Comparison of ENCODE assay signal across 23 cellular contexts in genomic region chr1:25836695-25837094, GRCh38. TPM values are rescaled to one million over a fixed set of nuclear protein-coding genes. Genes with fewer than 3 reads are reported as not detected.
"Had no signal": no experiment of that assay in that cellular context is flagged by ENCODE, and none has a peak within 500 bp of the region (broad histone marks: within the 10 kb centered on the region; RNA-seq: fewer than 3 reads in every experiment).

No MANE protein-coding gene starts in this region.

- H3K4me1 Mint-ChIP-seq: activated CD8-positive, alpha-beta memory T cell treated with anti-CD3 and anti-CD28 coated beads, Interleukin-2, amount 10 ng/mL, durations not matched to agents 7 days and 5 days; nephron had no signal

- DNase-seq: activated CD4-positive, alpha-beta T cell treated with anti-CD3 and anti-CD28 coated beads for 36 hours; activated CD8-positive, alpha-beta memory T cell treated with anti-CD3 and anti-CD28 coated beads, Interleukin-2, amount 10 ng/mL, durations not matched to agents 7 days and 5 days; activated CD8-positive, alpha-beta T cell treated with anti-CD3 and anti-CD28 coated beads, Interleukin-2, amount 10 ng/mL, durations not matched to agents 7 days and 5 days; activated T-cell treated with anti-CD3 and anti-CD28 coated beads, Interleukin-2, amount 50 U/mL, for 48 hours; colonic mucosa; effector CD8-positive, alpha-beta T cell; esophagus squamous epithelium; foreskin melanocyte; left lung; ovary; psoas muscle; sigmoid colon; stimulated activated CD4-positive, alpha-beta T cell treated with anti-CD3 and anti-CD28 coated beads, Interleukin-15, amount 100 ng/mL, for 24 hours; stimulated activated CD4-positive, alpha-beta T cell treated with anti-CD3 and anti-CD28 coated beads, Interleukin-2, amount 100 ng/mL, for 24 hours; T-helper 1 cell; T-helper 9 cell had no signal

- H3K36me3 ChIP-seq: ovary had no signal

- ATAC-seq: activated CD4-positive, alpha-beta T cell treated with anti-CD3 and anti-CD28 coated beads for 36 hours; activated CD8-positive, alpha-beta memory T cell treated with anti-CD3 and anti-CD28 coated beads, Interleukin-2, amount 10 ng/mL, durations not matched to agents 7 days and 5 days; activated CD8-positive, alpha-beta T cell treated with anti-CD3 and anti-CD28 coated beads, Interleukin-2, amount 10 ng/mL, durations not matched to agents 7 days and 5 days; activated naive CD4-positive, alpha-beta T cell treated with anti-CD3 and anti-CD28 coated beads, Interleukin-2, amount 50 U/mL, for 72 hours; psoas muscle had no signal

- H3K27me3 ChIP-seq: colonic mucosa, esophagus squamous epithelium, left lung, neutrophil, ovary, sigmoid colon, tibial nerve had no signal

- H3K27me3 Mint-ChIP-seq: activated CD4-positive, alpha-beta T cell treated with anti-CD3 and anti-CD28 coated beads for 36 hours; activated CD8-positive, alpha-beta memory T cell treated with anti-CD3 and anti-CD28 coated beads, Interleukin-2, amount 10 ng/mL, durations not matched to agents 7 days and 5 days had no signal

- H3K27ac Mint-ChIP-seq: activated CD4-positive, alpha-beta T cell treated with anti-CD3 and anti-CD28 coated beads for 36 hours; activated CD8-positive, alpha-beta memory T cell treated with anti-CD3 and anti-CD28 coated beads, Interleukin-2, amount 10 ng/mL, durations not matched to agents 7 days and 5 days; activated CD8-positive, alpha-beta T cell treated with anti-CD3 and anti-CD28 coated beads, Interleukin-2, amount 10 ng/mL, durations not matched to agents 7 days and 5 days; activated naive CD4-positive, alpha-beta T cell treated with anti-CD3 and anti-CD28 coated beads, Interleukin-2, amount 50 U/mL, for 72 hours; activated T-helper 2 cell treated with anti-CD3 and anti-CD28 coated beads, Interferon-gamma antibody, Interleukin-2, Interleukin-4, amounts not matched to agents 10 μg/mL and 5 μg/mL and 100 μg/mL, durations not matched to agents 14 hours and 24 hours and 36 hours had no signal

- H3K9me3 ChIP-seq: colonic mucosa, esophagus squamous epithelium, left lung, neutrophil, ovary, psoas muscle, sigmoid colon, tibial nerve had no signal

- H3K9me3 Mint-ChIP-seq: activated naive CD4-positive, alpha-beta T cell treated with anti-CD3 and anti-CD28 coated beads, Interleukin-2, amount 50 U/mL, for 72 hours; activated T-helper 2 cell treated with anti-CD3 and anti-CD28 coated beads, Interferon-gamma antibody, Interleukin-2, Interleukin-4, amounts not matched to agents 10 μg/mL and 5 μg/mL and 100 μg/mL, durations not matched to agents 14 hours and 24 hours and 36 hours; nephron had no signal

- H3K4me3 ChIP-seq: colonic mucosa, esophagus squamous epithelium, left lung, lung, ovary, psoas muscle, sigmoid colon, tibial nerve had no signal

- H3K4me3 Mint-ChIP-seq: activated CD4-positive, alpha-beta T cell treated with anti-CD3 and anti-CD28 coated beads for 36 hours; activated CD8-positive, alpha-beta memory T cell treated with anti-CD3 and anti-CD28 coated beads, Interleukin-2, amount 10 ng/mL, durations not matched to agents 7 days and 5 days; activated CD8-positive, alpha-beta T cell treated with anti-CD3 and anti-CD28 coated beads, Interleukin-2, amount 10 ng/mL, durations not matched to agents 7 days and 5 days; nephron had no signal

- H3K27ac ChIP-seq: colonic mucosa, epithelial cell of prostate, esophagus squamous epithelium, left lung, neutrophil, ovary, psoas muscle, sigmoid colon, tibial nerve had no signal

- H3K4me1 ChIP-seq: colonic mucosa, left lung, psoas muscle, sigmoid colon, tibial nerve had no signal

RNA-seq across cellular contexts. Expression of gene AUNIP, which starts 22.6 kb away (rescaled TPM):
- total RNA-seq: sigmoid colon, tibial nerve had no signal
